ENCODE assay signal across 18 cellular contexts in genomic region chr10:126911301-126911700, GRCh38.
"Had no signal": no experiment of that assay in that cellular context is flagged by ENCODE, and none has a peak within 500 bp of the region (broad histone marks: within the 10 kb centered on the region; RNA-seq: fewer than 3 reads in every experiment).

No MANE protein-coding gene starts in this region.

- H3K4me3 ChIP-seq: hepatocyte, lung, smooth muscle cell, tibial artery, upper lobe of right lung had no signal

- H3K27ac ChIP-seq: hepatocyte, tibial artery, upper lobe of right lung had no signal

- H2AFZ ChIP-seq: hepatocyte had no signal

- H3K27me3 ChIP-seq: esophagus squamous epithelium, hepatocyte, tibial artery, upper lobe of right lung had no signal

- FAIRE-seq: colon had no signal

- H3K9me3 ChIP-seq: esophagus squamous epithelium, tibial artery, upper lobe of right lung had no signal

- H3K36me3 ChIP-seq: esophagus squamous epithelium, tibial artery, upper lobe of right lung had no signal

- ATAC-seq: left colon; left ventricle myocardium superior; right cardiac atrium; stimulated activated effector memory CD8-positive, alpha-beta T cell treated with anti-CD3 and anti-CD28 coated beads, Interleukin-12 subunit alpha, Interleukin-12 subunit beta, amount 100 ng/mL, for 72 hours; stimulated activated naive CD8-positive, alpha-beta T cell treated with anti-CD3 and anti-CD28 coated beads, Interleukin-15, Interleukin-2, amounts not matched to agents 100 U/mL and 50 U/mL, for 24 hours; upper lobe of right lung had no signal

- H3K27ac Mint-ChIP-seq: naive B cell; stimulated activated effector memory CD8-positive, alpha-beta T cell treated with anti-CD3 and anti-CD28 coated beads, Interleukin-12 subunit alpha, Interleukin-12 subunit beta, amount 100 ng/mL, for 72 hours had no signal

- H3K4me3 Mint-ChIP-seq: stimulated activated effector memory CD8-positive, alpha-beta T cell treated with anti-CD3 and anti-CD28 coated beads, Interleukin-12 subunit alpha, Interleukin-12 subunit beta, amount 100 ng/mL, for 72 hours had no signal

- H3K4me2 ChIP-seq: hepatocyte, smooth muscle cell had no signal

- H3K9me3 Mint-ChIP-seq: nephron had no signal

- H3K36me3 Mint-ChIP-seq: stimulated activated effector memory CD8-positive, alpha-beta T cell treated with anti-CD3 and anti-CD28 coated beads, Interleukin-12 subunit alpha, Interleukin-12 subunit beta, amount 100 ng/mL, for 72 hours had no signal

- DNase-seq: dermis blood vessel endothelial cell; esophagus squamous epithelium; left colon; left ventricle myocardium superior; mesenchymal stem cell; naive B cell; right cardiac atrium; stimulated activated CD4-positive, alpha-beta T cell treated with anti-CD3 and anti-CD28 coated beads, Interleukin-4, amount 100 ng/mL, for 1 hour; stimulated activated CD8-positive, alpha-beta memory T cell treated with anti-CD3 and anti-CD28 coated beads, Interleukin-4, amount 100 ng/mL, for 48 hours; stimulated activated naive CD8-positive, alpha-beta T cell treated with anti-CD3 and anti-CD28 coated beads, Interleukin-15, Interleukin-2, amounts not matched to agents 100 U/mL and 50 U/mL, for 24 hours; tibial artery; upper lobe of right lung had no signal
